9 cellular contexts compared by ENCODE assay signal in genomic region chr4:84503495-84504437, GRCh38. TPM values are rescaled to one million over a fixed set of nuclear protein-coding genes. Genes with fewer than 3 reads are reported as not detected.
A peak's percentile ranks its signal among the peaks of the same experiment; 100 is the strongest.
DNase-seq lines count a peak whose midpoint lies in the region; ATAC-seq and TF ChIP-seq lines count a peak whose summit lies in the region.
"Had no signal": no experiment of that assay in that cellular context is flagged by ENCODE, and none has a peak within 500 bp of the region (broad histone marks: within the 10 kb centered on the region; RNA-seq: fewer than 3 reads in every experiment).

No MANE protein-coding gene starts in this region.

- peaks cover 43% of the 10 kb centered on the region for H3K4me1 Mint-ChIP-seq in neural crest cell

- peak overlapping the region; percentile 84 for H3K4me3 Mint-ChIP-seq in neural crest cell

- no peaks in the 10 kb centered on the region for H3K9me3 Mint-ChIP-seq in neural crest cell

- peaks cover 2% of the 10 kb centered on the region for H3K36me3 Mint-ChIP-seq in neural crest cell (ENCODE audit: low read depth)

- H3K4me3 ChIP-seq in NB4 (ENCODE audit: low read depth, low read length): no peak overlapping the region

- TF ChIP-seq POLR2A in NB4 (IDR thresholded peaks at IDR 0.05; ENCODE audit: extremely low read depth, insufficient read length): no peak

- DNase-seq in AG08396 (ENCODE audit: low spot score) (peak; percentile 77), NB4 (ENCODE audit: low read depth) (peak; percentile 68), SKM-1 (lab: John Stamatoyannopoulos, UW; ENCODE audit: unreplicated experiment) (peak; percentile 47), neural crest cell (ENCODE audit: low read depth, low spot score) (no peak)
- no peak for DNase-seq in stimulated activated naive CD4-positive, alpha-beta T cell treated with Interleukin-2 at 50 U/mL for 16 hours (lab: John Stamatoyannopoulos, UW)
- DNase-seq: naive B cell had no signal

- ATAC-seq in HG02623 (IDR thresholded peaks at IDR 0.05; ENCODE audit: unreplicated experiment) (peak; percentile 70), esophagus mucosa (peak; percentile 68)

- no peak overlapping the region for H3K27ac Mint-ChIP-seq in neural crest cell (ENCODE audit: unreplicated experiment)

- peaks cover 80% of the 10 kb centered on the region for H3K27me3 Mint-ChIP-seq in neural crest cell (ENCODE audit: low read depth)

- TF ChIP-seq CTCF in GM12874 (IDR thresholded peaks at IDR 0.05; ENCODE audit: insufficient read depth, low read depth, low read length): peak; percentile 61
- TF ChIP-seq CTCF in NB4 (IDR thresholded peaks at IDR 0.05; ENCODE audit: low read depth, low read length): peak; percentile 76
- peak; percentile 87 for TF ChIP-seq CTCF in neural crest cell (conservative IDR thresholded peaks at IDR 0.05)

RNA-seq across cellular contexts. Expression of gene NKX6-1, which starts 4.7 kb away (rescaled TPM):
- total RNA-seq in esophagus mucosa (1.1 TPM), neural crest cell (19.2 and 21.1 TPM in 2 replicates)

Comparison
In these comparisons a context has a peak if more than half of its experiments do, and no peak if none do; other contexts are left out.
1. DNase-seq: peak in AG08396 (single experiment), NB4 (single experiment) and SKM-1 (single experiment); none in neural crest cell (single experiment) and stimulated activated naive CD4-positive, alpha-beta T cell treated with Interleukin-2 at 50 U/mL for 16 hours (single experiment).
2. Peak in every context shown above with its lines, with median percentiles within 50 percentile points of each other: CTCF ChIP-seq.